ENCODE assay signal across 1 cellular context in the genomic region with DNA sequence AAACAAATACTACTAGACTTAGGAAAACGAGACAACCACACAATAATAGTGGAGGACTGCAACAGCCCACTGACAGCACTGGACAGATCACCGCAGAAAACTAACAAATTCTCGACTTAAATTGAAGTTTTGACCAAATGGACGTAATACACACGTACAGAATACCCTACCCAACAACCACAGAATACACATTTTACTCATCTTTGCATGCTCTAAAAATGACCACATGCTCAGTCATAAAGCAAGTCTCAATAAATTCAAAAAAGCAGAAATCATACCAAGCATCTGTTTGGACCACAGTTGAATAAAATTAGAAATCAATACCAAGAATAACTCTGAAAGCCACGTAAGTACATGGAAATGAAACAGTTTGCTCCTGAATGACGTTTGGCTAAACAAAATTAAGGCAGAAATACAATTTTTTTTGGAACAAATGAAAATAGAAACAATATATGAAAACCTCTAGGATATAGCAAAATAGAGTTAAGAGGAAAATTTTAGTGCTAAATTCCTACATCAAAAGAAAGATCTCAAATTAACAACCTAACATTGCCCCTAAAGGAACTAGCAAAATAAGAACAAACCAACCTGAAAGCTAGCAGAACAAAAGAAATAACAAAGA.
TF ChIP-seq lines count a peak whose summit lies in the region.

No MANE protein-coding gene starts in this region.

TF ChIP-seq in GM23338, 12 proteins besides CTCF, POLR2A, EP300 and RAD21 (continued from another document):
- TF ChIP-seq, protein P1, sequence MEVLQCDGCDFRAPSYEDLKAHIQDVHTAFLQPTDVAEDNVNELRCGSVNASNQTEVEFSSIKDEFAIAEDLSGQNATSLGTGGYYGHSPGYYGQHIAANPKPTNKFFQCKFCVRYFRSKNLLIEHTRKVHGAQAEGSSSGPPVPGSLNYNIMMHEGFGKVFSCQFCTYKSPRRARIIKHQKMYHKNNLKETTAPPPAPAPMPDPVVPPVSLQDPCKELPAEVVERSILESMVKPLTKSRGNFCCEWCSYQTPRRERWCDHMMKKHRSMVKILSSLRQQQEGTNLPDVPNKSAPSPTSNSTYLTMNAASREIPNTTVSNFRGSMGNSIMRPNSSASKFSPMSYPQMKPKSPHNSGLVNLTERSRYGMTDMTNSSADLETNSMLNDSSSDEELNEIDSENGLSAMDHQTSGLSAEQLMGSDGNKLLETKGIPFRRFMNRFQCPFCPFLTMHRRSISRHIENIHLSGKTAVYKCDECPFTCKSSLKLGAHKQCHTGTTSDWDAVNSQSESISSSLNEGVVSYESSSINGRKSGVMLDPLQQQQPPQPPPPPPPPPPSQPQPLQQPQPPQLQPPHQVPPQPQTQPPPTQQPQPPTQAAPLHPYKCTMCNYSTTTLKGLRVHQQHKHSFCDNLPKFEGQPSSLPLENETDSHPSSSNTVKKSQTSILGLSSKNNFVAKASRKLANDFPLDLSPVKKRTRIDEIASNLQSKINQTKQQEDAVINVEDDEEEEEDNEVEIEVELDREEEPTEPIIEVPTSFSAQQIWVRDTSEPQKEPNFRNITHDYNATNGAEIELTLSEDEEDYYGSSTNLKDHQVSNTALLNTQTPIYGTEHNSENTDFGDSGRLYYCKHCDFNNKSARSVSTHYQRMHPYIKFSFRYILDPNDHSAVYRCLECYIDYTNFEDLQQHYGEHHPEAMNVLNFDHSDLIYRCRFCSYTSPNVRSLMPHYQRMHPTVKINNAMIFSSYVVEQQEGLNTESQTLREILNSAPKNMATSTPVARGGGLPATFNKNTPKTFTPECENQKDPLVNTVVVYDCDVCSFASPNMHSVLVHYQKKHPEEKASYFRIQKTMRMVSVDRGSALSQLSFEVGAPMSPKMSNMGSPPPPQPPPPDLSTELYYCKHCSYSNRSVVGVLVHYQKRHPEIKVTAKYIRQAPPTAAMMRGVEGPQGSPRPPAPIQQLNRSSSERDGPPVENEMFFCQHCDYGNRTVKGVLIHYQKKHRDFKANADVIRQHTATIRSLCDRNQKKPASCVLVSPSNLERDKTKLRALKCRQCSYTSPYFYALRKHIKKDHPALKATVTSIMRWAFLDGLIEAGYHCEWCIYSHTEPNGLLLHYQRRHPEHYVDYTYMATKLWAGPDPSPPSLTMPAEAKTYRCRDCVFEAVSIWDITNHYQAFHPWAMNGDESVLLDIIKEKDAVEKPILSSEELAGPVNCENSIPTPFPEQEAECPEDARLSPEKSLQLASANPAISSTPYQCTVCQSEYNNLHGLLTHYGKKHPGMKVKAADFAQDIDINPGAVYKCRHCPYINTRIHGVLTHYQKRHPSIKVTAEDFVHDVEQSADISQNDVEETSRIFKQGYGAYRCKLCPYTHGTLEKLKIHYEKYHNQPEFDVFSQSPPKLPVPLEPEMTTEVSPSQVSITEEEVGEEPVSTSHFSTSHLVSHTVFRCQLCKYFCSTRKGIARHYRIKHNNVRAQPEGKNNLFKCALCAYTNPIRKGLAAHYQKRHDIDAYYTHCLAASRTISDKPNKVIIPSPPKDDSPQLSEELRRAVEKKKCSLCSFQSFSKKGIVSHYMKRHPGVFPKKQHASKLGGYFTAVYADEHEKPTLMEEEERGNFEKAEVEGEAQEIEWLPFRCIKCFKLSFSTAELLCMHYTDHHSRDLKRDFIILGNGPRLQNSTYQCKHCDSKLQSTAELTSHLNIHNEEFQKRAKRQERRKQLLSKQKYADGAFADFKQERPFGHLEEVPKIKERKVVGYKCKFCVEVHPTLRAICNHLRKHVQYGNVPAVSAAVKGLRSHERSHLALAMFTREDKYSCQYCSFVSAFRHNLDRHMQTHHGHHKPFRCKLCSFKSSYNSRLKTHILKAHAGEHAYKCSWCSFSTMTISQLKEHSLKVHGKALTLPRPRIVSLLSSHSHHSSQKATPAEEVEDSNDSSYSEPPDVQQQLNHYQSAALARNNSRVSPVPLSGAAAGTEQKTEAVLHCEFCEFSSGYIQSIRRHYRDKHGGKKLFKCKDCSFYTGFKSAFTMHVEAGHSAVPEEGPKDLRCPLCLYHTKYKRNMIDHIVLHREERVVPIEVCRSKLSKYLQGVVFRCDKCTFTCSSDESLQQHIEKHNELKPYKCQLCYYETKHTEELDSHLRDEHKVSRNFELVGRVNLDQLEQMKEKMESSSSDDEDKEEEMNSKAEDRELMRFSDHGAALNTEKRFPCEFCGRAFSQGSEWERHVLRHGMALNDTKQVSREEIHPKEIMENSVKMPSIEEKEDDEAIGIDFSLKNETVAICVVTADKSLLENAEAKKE (CRISPR knock-in tag; IDR thresholded peaks at IDR 0.05) = no peak
- no peak for TF ChIP-seq ZNF114 (CRISPR knock-in tag; IDR thresholded peaks at IDR 0.05)
